8 cellular contexts compared by ENCODE assay signal in genomic region chr2:136874258-136874657, GRCh38.
DNase-seq lines count a peak whose midpoint lies in the region; ATAC-seq lines count a peak whose summit lies in the region.

No MANE protein-coding gene starts in this region.

- DNase-seq in EH (ENCODE audit: low read depth): peak; percentile 3
- peak; percentile 3 for DNase-seq in RKO (ENCODE audit: low spot score)
- DNase-seq in iPS-NIHi7 (ENCODE audit: extremely low spot score): peak; percentile 43
- DNase-seq in NCI-H1436 treated with DMSO at 0.1 percent for 48 hours (lab: John Stamatoyannopoulos, UW): no peak
- DNase-seq in activated CD4-positive, CD25-positive, alpha-beta regulatory T cell treated with anti-CD3 and anti-CD28 coated beads, Interleukin-2, amount 50 U/mL, for 72 hours: no peak
- DNase-seq in activated CD4-positive, CD25-positive, alpha-beta regulatory T cell (lab: John Stamatoyannopoulos, UW): no peak
- no peak for DNase-seq in activated CD4-positive, alpha-beta T cell treated with anti-CD3 and anti-CD28 coated beads for 1 hour

- peak; percentile 57 for ATAC-seq in HG03432 (IDR thresholded peaks at IDR 0.05; ENCODE audit: unreplicated experiment)

Comparison
In these comparisons a context has a peak if more than half of its experiments do, and no peak if none do; other contexts are left out.
1. DNase-seq: peak in EH (single experiment), RKO (single experiment) and iPS-NIHi7 (single experiment); none in NCI-H1436 treated with DMSO at 0.1 percent for 48 hours (single experiment), activated CD4-positive, CD25-positive, alpha-beta regulatory T cell treated with anti-CD3 and anti-CD28 coated beads, Interleukin-2, amount 50 U/mL, for 72 hours (single experiment), activated CD4-positive, CD25-positive, alpha-beta regulatory T cell (0 of 4) and activated CD4-positive, alpha-beta T cell treated with anti-CD3 and anti-CD28 coated beads for 1 hour (single experiment).